In the genomic region with DNA sequence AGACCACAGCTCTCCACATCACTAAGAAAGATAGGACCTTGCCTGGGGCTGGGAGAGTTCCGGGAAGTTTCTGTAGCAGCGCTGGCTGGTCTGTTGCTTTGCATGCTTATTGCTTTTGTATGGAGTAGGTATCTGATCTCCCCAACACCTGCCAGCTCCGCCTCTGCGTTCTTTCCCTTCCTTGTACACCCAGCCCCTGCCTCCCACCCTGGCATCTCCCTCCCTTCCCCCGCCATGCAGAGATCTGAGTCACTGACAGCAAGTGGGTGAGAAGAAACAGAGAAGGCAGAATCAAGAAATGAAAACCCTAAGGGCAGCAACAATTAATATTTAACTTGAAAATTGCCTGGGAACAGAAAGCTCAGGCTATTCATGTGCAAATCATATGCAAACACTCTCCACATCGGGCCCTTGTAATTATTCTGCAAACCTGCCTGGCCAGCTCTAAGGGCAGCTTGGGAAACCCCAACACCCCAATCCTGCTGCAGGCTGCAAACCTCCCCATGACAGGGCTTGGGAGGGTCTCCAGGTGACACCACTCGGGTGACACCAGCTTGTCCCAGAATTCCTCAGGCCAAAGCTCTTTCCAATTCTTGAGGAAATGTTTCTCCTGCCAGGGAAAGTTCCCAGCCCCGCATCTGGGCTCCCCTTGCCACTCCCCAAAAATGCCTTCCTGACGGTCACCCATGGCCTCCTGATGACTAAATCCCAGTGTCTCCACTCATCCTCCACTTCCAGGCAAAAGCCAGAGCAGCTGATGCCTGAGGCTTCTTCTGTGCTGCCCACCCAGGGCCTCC, we compare ENCODE assay signal across 10 cellular contexts.
DNase-seq lines count a peak whose midpoint lies in the region; ATAC-seq, FAIRE-seq and TF ChIP-seq lines count a peak whose summit lies in the region.
"Had no signal": no experiment of that assay in that cellular context is flagged by ENCODE, and none has a peak within 500 bp of the region (broad histone marks: within the 10 kb centered on the region; RNA-seq: fewer than 3 reads in every experiment).

No MANE protein-coding gene starts in this region.

- in situ Hi-C loops in GM12878 (cut with MboI) = no loop called here

- RAD21 ChIA-PET in GM12878 (lab: Charles Lee; ENCODE audit: unreplicated experiment) = interaction anchor here (0.7 to 3.2 kb wide), 18 partner anchors 10 to 391 kb away, joined by 3 to 28 read pairs (median 4); no protein-coding TSS in a partner anchor

- BruUV-seq in GM12878 (replicated peaks; lab: Mats Ljungman, UMichigan) = no TSS peak

- H3K27ac ChIP-seq in GM12878 (ENCODE audit: control insufficient read depth, insufficient read depth) (no peak overlapping the region), stomach (peak overlapping the region; percentile 9 to 74 (median 68))
- H3K27ac ChIP-seq: prostate gland had no signal

- TF ChIP-seq EP300 in GM12878 (IDR thresholded peaks at IDR 0.05; ENCODE audit: borderline replicate concordance in 1 of 2, control insufficient read depth in 1 of 2, low read depth in 2 of 2, low read length in 2 of 2) = no peak; a peak in 1 of 4 replicates
- TF ChIP-seq EP300 in stomach (IDR thresholded peaks at IDR 0.05) = no peak

- no peak overlapping the region for H2AFZ ChIP-seq in GM12878 (ENCODE audit: control insufficient read depth, low read depth, low read length)

- no peaks in the 10 kb centered on the region for H3K36me3 ChIP-seq in GM12878 (ENCODE audit: control insufficient read depth in 2 of 2, insufficient read depth in 2 of 2, low read length in 1 of 2)
- no peaks in the 10 kb centered on the region for H3K36me3 ChIP-seq in stomach
- H3K36me3 ChIP-seq: prostate gland had no signal

- no peak overlapping the region for H3K4me2 ChIP-seq in GM12878 (ENCODE audit: control insufficient read depth, insufficient read depth)

- no peaks in the 10 kb centered on the region for H3K79me2 ChIP-seq in GM12878 (ENCODE audit: control insufficient read depth, insufficient read depth, low read length)

- TF ChIP-seq POLR2A in GM12878 (IDR thresholded peaks at IDR 0.05; ENCODE audit: low read depth, low read length) (no peak), stomach (IDR thresholded peaks at IDR 0.05) (no peak)

- H3K4me3 ChIP-seq in GM12878 (no peak overlapping the region), stomach (no peak overlapping the region)
- H3K4me3 ChIP-seq: prostate gland had no signal

- CTCF ChIA-PET in GM12878 (lab: Yijun Ruan, JAX) = interaction anchor here (0.5 to 2.3 kb wide), 13 partner anchors 10 to 840 kb away, joined by 3 to 9 read pairs (median 3); no protein-coding TSS in a partner anchor
- CTCF ChIA-PET in activated naive CD4-positive, alpha-beta T cell treated with anti-CD3 and anti-CD28 coated beads, Interleukin-2, amount 10 ng/mL, durations not matched to agents 7 days and 5 days (lab: Charles Lee) = interaction anchor here (0.9 to 1.1 kb wide), 2 partner anchors 9 to 12 kb away, joined by 3 to 4 read pairs; no protein-coding TSS in a partner anchor

- SMC1A ChIA-PET in GM12878 (lab: Charles Lee; ENCODE audit: uncharacterized antibody, unreplicated experiment) = interaction anchor here (0.6 to 4.3 kb wide), 28 partner anchors 8 to 373 kb away, joined by 3 to 43 read pairs (median 4); no protein-coding TSS in a partner anchor

- H3K4me1 ChIP-seq in GM12878 (ENCODE audit: control insufficient read depth, insufficient read depth, low read length) = no peaks in the 10 kb centered on the region
- peaks cover 5 to 17% (median 9%) of the 10 kb centered on the region in 4 donors for H3K4me1 ChIP-seq in stomach
- H3K4me1 ChIP-seq: prostate gland had no signal

- H3K27me3 ChIP-seq in GM12878 (replicated peaks in 1 of 2; ENCODE audit: control insufficient read depth in 2 of 2, insufficient read depth in 2 of 2, low read length in 1 of 2) (no peaks in the 10 kb centered on the region; a peak in 1 of 4 replicates), stomach (no peaks in the 10 kb centered on the region)

- H4K20me1 ChIP-seq in GM12878 (ENCODE audit: control insufficient read depth, insufficient read depth) = no peaks in the 10 kb centered on the region

- TF ChIP-seq CTCF in GM12878 (IDR thresholded peaks at IDR 0.05 in 2 of 3, conservative IDR thresholded peaks at IDR 0.05 in 1 of 3; ENCODE audit: control insufficient read depth in 2 of 3, extremely low read depth in 1 of 3, insufficient read depth in 1 of 3, low read depth in 3 of 3, low read length in 3 of 3) = no peak
- TF ChIP-seq CTCF in stomach (IDR thresholded peaks at IDR 0.05) = no peak

- H3K4me1 Mint-ChIP-seq in activated naive CD4-positive, alpha-beta T cell treated with anti-CD3 and anti-CD28 coated beads, Interleukin-2, amount 10 ng/mL, durations not matched to agents 7 days and 5 days = peaks cover 38% of the 10 kb centered on the region

- intact Hi-C loops in GM12878 (cut with micrococcal nuclease; ENCODE audit: unreplicated experiment) = loop anchor here (1.0 to 2.0 kb wide), 4 partner anchors 23 to 391 kb away; no protein-coding TSS in a partner anchor
- intact Hi-C loops in stomach (cut with DNase I; ENCODE audit: low total_unique reads) = no loop called here

- no peak for TF ChIP-seq RAD21 in GM12878 (IDR thresholded peaks at IDR 0.05; ENCODE audit: insufficient read depth, low read depth, low read length)

- no peak overlapping the region for H3K27ac Mint-ChIP-seq in activated naive CD4-positive, alpha-beta T cell treated with anti-CD3 and anti-CD28 coated beads, Interleukin-2, amount 10 ng/mL, durations not matched to agents 7 days and 5 days

- WGBS in GM12878 (ENCODE audit: insufficient coverage, insufficient replicate concordance, low lambda C conversion rate, missing lambda C conversion rate) = 40% methylated on average over 8 of the region's 9 CpGs
- WGBS in stomach, 5 donors = 33 to 65% (median 46%) methylated on average over 9 of the region's 9 CpGs

- no peaks in the 10 kb centered on the region; the same call in 2 of the 3 replicates for H3K9me3 ChIP-seq in GM12878 (replicated peaks; ENCODE audit: control insufficient read depth, insufficient read depth, low read length)
- no peaks in the 10 kb centered on the region for H3K9me3 ChIP-seq in stomach
- H3K9me3 ChIP-seq: prostate gland had no signal

- peak; percentile 44 for FAIRE-seq in GM12878 (lab: Jason Lieb, UNC)
- FAIRE-seq: A204.1 had no signal

- H3K36me3 Mint-ChIP-seq in activated naive CD4-positive, alpha-beta T cell treated with anti-CD3 and anti-CD28 coated beads, Interleukin-2, amount 10 ng/mL, durations not matched to agents 7 days and 5 days = peaks cover 10% of the 10 kb centered on the region

- DNase-seq in DMS153 (lab: John Stamatoyannopoulos, UW) = peak; percentile 39
- DNase-seq in DMS153 treated with DMSO at 0.1 percent for 48 hours (lab: John Stamatoyannopoulos, UW; ENCODE audit: unreplicated experiment) = no peak
- DNase-seq in GM12878 (ENCODE audit: low read depth, low spot score) = peak; percentile 71
- DNase-seq in stomach = peak; percentile 51
- DNase-seq in activated CD4-positive, alpha-beta T cell treated with anti-CD3 and anti-CD28 coated beads, Interleukin-2, amount 50 U/mL, for 48 hours = no peak
- DNase-seq in activated naive CD4-positive, alpha-beta T cell treated with anti-CD3 and anti-CD28 coated beads, Interleukin-2, amount 10 ng/mL, durations not matched to agents 7 days and 5 days = no peak
- DNase-seq in NCI-H1694 (lab: John Stamatoyannopoulos, UW) = no peak

- H3K9ac ChIP-seq in GM12878 (ENCODE audit: control insufficient read depth, insufficient read depth, low read length) = no peak overlapping the region

- POLR2A ChIA-PET in GM12878 (lab: Charles Lee) = interaction anchor here (0.6 to 1.8 kb wide), 6 partner anchors 10 to 1268 kb away, joined by 3 to 7 read pairs (median 4); no protein-coding TSS in a partner anchor

- no peak overlapping the region for H3K4me3 Mint-ChIP-seq in activated naive CD4-positive, alpha-beta T cell treated with anti-CD3 and anti-CD28 coated beads, Interleukin-2, amount 10 ng/mL, durations not matched to agents 7 days and 5 days

- ATAC-seq in HG03135 (IDR thresholded peaks at IDR 0.05; ENCODE audit: unreplicated experiment) (peak; percentile 72), GM12878 (peak; percentile 87)

- H3K27me3 Mint-ChIP-seq in activated naive CD4-positive, alpha-beta T cell treated with anti-CD3 and anti-CD28 coated beads, Interleukin-2, amount 10 ng/mL, durations not matched to agents 7 days and 5 days = peaks cover 4% of the 10 kb centered on the region

- H3K9me3 Mint-ChIP-seq in activated naive CD4-positive, alpha-beta T cell treated with anti-CD3 and anti-CD28 coated beads, Interleukin-2, amount 10 ng/mL, durations not matched to agents 7 days and 5 days = peaks cover 5% of the 10 kb centered on the region

TF ChIP-seq in GM12878, 131 proteins besides CTCF, POLR2A, EP300 and RAD21:
- TF ChIP-seq CHD2 (IDR thresholded peaks at IDR 0.05; ENCODE audit: borderline replicate concordance, low read depth, low read length) (peak; percentile 25; the same call in 1 of the 2 replicates), ZNF217 (IDR thresholded peaks at IDR 0.05) (no peak), IKZF1 (conservative IDR thresholded peaks at IDR 0.05) (peak; percentile 44), NBN (IDR thresholded peaks at IDR 0.05) (0 out of 2 replicates have a peak, but pooled peaks have one; percentile 41), MTA2 (IDR thresholded peaks at IDR 0.05; ENCODE audit: low read depth) (peak; percentile 50; the same call in 1 of the 2 replicates), IKZF2 (IDR thresholded peaks at IDR 0.05) (peak; percentile 60 to 67; a peak in 3 of 4 replicates), ASH2L (IDR thresholded peaks at IDR 0.05; ENCODE audit: borderline replicate concordance, low read depth) (no peak)

Comparison
In these comparisons a context has a peak if more than half of its experiments do, and no peak if none do; other contexts are left out.
1. DNase-seq: peak in DMS153 (single experiment), GM12878 (single experiment) and stomach (single experiment); none in DMS153 treated with DMSO at 0.1 percent for 48 hours (single experiment), activated CD4-positive, alpha-beta T cell treated with anti-CD3 and anti-CD28 coated beads, Interleukin-2, amount 50 U/mL, for 48 hours (0 of 2), activated naive CD4-positive, alpha-beta T cell treated with anti-CD3 and anti-CD28 coated beads, Interleukin-2, amount 10 ng/mL, durations not matched to agents 7 days and 5 days (single experiment) and NCI-H1694 (single experiment).